28 cellular contexts compared by ENCODE assay signal in genomic region chr3:5840091-5840490, GRCh38.
"Had no signal": no experiment of that assay in that cellular context is flagged by ENCODE, and none has a peak within 500 bp of the region (broad histone marks: within the 10 kb centered on the region; RNA-seq: fewer than 3 reads in every experiment).

No MANE protein-coding gene starts in this region.

- ATAC-seq: activated CD8-positive, alpha-beta memory T cell treated with anti-CD3 and anti-CD28 coated beads, Interleukin-2, amount 10 ng/mL, durations not matched to agents 7 days and 5 days; activated CD8-positive, alpha-beta T cell treated with anti-CD3 and anti-CD28 coated beads, Interleukin-2, amount 10 ng/mL, durations not matched to agents 7 days and 5 days; activated T-cell treated with anti-CD3 and anti-CD28 coated beads, Interleukin-2, amount 50 U/mL, for 72 hours; body of pancreas; effector memory CD8-positive, alpha-beta T cell; natural killer cell; right lobe of liver had no signal

- H3K27ac Mint-ChIP-seq: activated B cell treated with CpG ODN at 0.5 μM for 24 hours; activated CD8-positive, alpha-beta memory T cell treated with anti-CD3 and anti-CD28 coated beads, Interleukin-2, amount 10 ng/mL, durations not matched to agents 7 days and 5 days; activated CD8-positive, alpha-beta T cell treated with anti-CD3 and anti-CD28 coated beads, Interleukin-2, amount 10 ng/mL, durations not matched to agents 7 days and 5 days; activated naive CD4-positive, alpha-beta T cell treated with anti-CD3 and anti-CD28 coated beads, Interleukin-2, amount 10 ng/mL, durations not matched to agents 7 days and 5 days; activated naive CD8-positive, alpha-beta T cell treated with anti-CD3 and anti-CD28 coated beads, Interleukin-2, amount 10 ng/mL, durations not matched to agents 7 days and 5 days; activated T-cell treated with anti-CD3 and anti-CD28 coated beads, Interleukin-2, amount 50 U/mL, for 72 hours; effector memory CD8-positive, alpha-beta T cell; natural killer cell had no signal

- DNase-seq: activated B cell treated with CpG ODN at 0.5 μM for 24 hours; activated CD4-positive, alpha-beta T cell treated with anti-CD3 and anti-CD28 coated beads, Interleukin-2, amount 50 U/mL, for 1 hour; activated CD8-positive, alpha-beta memory T cell treated with anti-CD3 and anti-CD28 coated beads, Interleukin-2, amount 10 ng/mL, durations not matched to agents 7 days and 5 days; activated CD8-positive, alpha-beta T cell treated with anti-CD3 and anti-CD28 coated beads, Interleukin-2, amount 10 ng/mL, durations not matched to agents 7 days and 5 days; activated naive CD4-positive, alpha-beta T cell treated with anti-CD3 and anti-CD28 coated beads, Interleukin-2, amount 10 ng/mL, durations not matched to agents 7 days and 5 days; activated naive CD8-positive, alpha-beta T cell treated with anti-CD3 and anti-CD28 coated beads, Interleukin-2, amount 10 ng/mL, durations not matched to agents 7 days and 5 days; activated T-cell treated with anti-CD3 and anti-CD28 coated beads for 4 hours; activated T-cell treated with anti-CD3 and anti-CD28 coated beads, Interleukin-2, amount 50 U/mL, for 72 hours; body of pancreas; cerebellar nuclear complex; dorsolateral prefrontal cortex; effector memory CD8-positive, alpha-beta T cell; head of caudate nucleus; hippocampal formation; kidney; left ventricle myocardium inferior; mesendoderm; natural killer cell; posterior cingulate gyrus; right lobe of liver; stimulated activated CD4-positive, alpha-beta T cell treated with anti-CD3 and anti-CD28 coated beads, Interleukin-2, amount 100 ng/mL, for 48 hours; stimulated activated naive CD4-positive, alpha-beta T cell treated with Interleukin-2 at 50 U/mL for 16 hours; testis; transverse colon had no signal

- H3K27me3 ChIP-seq: body of pancreas, dorsolateral prefrontal cortex, right lobe of liver, testis, transverse colon had no signal

- H3K9me3 Mint-ChIP-seq: activated B cell treated with CpG ODN at 0.5 μM for 24 hours; activated naive CD4-positive, alpha-beta T cell treated with anti-CD3 and anti-CD28 coated beads, Interleukin-2, amount 10 ng/mL, durations not matched to agents 7 days and 5 days; activated naive CD8-positive, alpha-beta T cell treated with anti-CD3 and anti-CD28 coated beads, Interleukin-2, amount 10 ng/mL, durations not matched to agents 7 days and 5 days had no signal

- H3K4me1 Mint-ChIP-seq: activated B cell treated with CpG ODN at 0.5 μM for 24 hours; activated CD8-positive, alpha-beta memory T cell treated with anti-CD3 and anti-CD28 coated beads, Interleukin-2, amount 10 ng/mL, durations not matched to agents 7 days and 5 days; activated naive CD4-positive, alpha-beta T cell treated with anti-CD3 and anti-CD28 coated beads, Interleukin-2, amount 10 ng/mL, durations not matched to agents 7 days and 5 days; activated naive CD8-positive, alpha-beta T cell treated with anti-CD3 and anti-CD28 coated beads, Interleukin-2, amount 10 ng/mL, durations not matched to agents 7 days and 5 days; natural killer cell had no signal

- H3K36me3 ChIP-seq: left ventricle myocardium inferior, right lobe of liver, transverse colon had no signal

- H3K9me3 ChIP-seq: body of pancreas, right lobe of liver, testis, transverse colon had no signal

- FAIRE-seq: endothelial cell of umbilical vein, kidney, urothelium cell line had no signal

- H3K4me1 ChIP-seq: body of pancreas, left ventricle myocardium inferior, right lobe of liver, testis, transverse colon had no signal

- H3K4me3 Mint-ChIP-seq: activated B cell treated with CpG ODN at 0.5 μM for 24 hours; activated CD8-positive, alpha-beta memory T cell treated with anti-CD3 and anti-CD28 coated beads, Interleukin-2, amount 10 ng/mL, durations not matched to agents 7 days and 5 days; activated CD8-positive, alpha-beta T cell treated with anti-CD3 and anti-CD28 coated beads, Interleukin-2, amount 10 ng/mL, durations not matched to agents 7 days and 5 days; activated naive CD4-positive, alpha-beta T cell treated with anti-CD3 and anti-CD28 coated beads, Interleukin-2, amount 10 ng/mL, durations not matched to agents 7 days and 5 days; activated naive CD8-positive, alpha-beta T cell treated with anti-CD3 and anti-CD28 coated beads, Interleukin-2, amount 10 ng/mL, durations not matched to agents 7 days and 5 days; activated T-cell treated with anti-CD3 and anti-CD28 coated beads, Interleukin-2, amount 50 U/mL, for 72 hours; effector memory CD8-positive, alpha-beta T cell; natural killer cell had no signal

- H3K27ac ChIP-seq: body of pancreas, coronary artery, dorsolateral prefrontal cortex, left ventricle myocardium inferior, right lobe of liver, testis, transverse colon had no signal

- H3K4me3 ChIP-seq: body of pancreas, coronary artery, dorsolateral prefrontal cortex, left ventricle myocardium inferior, lung, right lobe of liver, testis, transverse colon had no signal

- H3K36me3 Mint-ChIP-seq: activated CD8-positive, alpha-beta memory T cell treated with anti-CD3 and anti-CD28 coated beads, Interleukin-2, amount 10 ng/mL, durations not matched to agents 7 days and 5 days; activated naive CD4-positive, alpha-beta T cell treated with anti-CD3 and anti-CD28 coated beads, Interleukin-2, amount 10 ng/mL, durations not matched to agents 7 days and 5 days; activated naive CD8-positive, alpha-beta T cell treated with anti-CD3 and anti-CD28 coated beads, Interleukin-2, amount 10 ng/mL, durations not matched to agents 7 days and 5 days; natural killer cell had no signal

- H3K27me3 Mint-ChIP-seq: activated B cell treated with CpG ODN at 0.5 μM for 24 hours; activated CD8-positive, alpha-beta memory T cell treated with anti-CD3 and anti-CD28 coated beads, Interleukin-2, amount 10 ng/mL, durations not matched to agents 7 days and 5 days; activated naive CD4-positive, alpha-beta T cell treated with anti-CD3 and anti-CD28 coated beads, Interleukin-2, amount 10 ng/mL, durations not matched to agents 7 days and 5 days; activated naive CD8-positive, alpha-beta T cell treated with anti-CD3 and anti-CD28 coated beads, Interleukin-2, amount 10 ng/mL, durations not matched to agents 7 days and 5 days; effector memory CD8-positive, alpha-beta T cell had no signal
